ENCODE assay signal across 18 cellular contexts in genomic region chr10:117254338-117254737, GRCh38. TPM values are rescaled to one million over a fixed set of nuclear protein-coding genes. Genes with fewer than 3 reads are reported as not detected.
A peak's percentile ranks its signal among the peaks of the same experiment; 100 is the strongest.
DNase-seq lines count a peak whose midpoint lies in the region; ATAC-seq, FAIRE-seq and TF ChIP-seq lines count a peak whose summit lies in the region.
"Had no signal": no experiment of that assay in that cellular context is flagged by ENCODE, and none has a peak within 500 bp of the region (broad histone marks: within the 10 kb centered on the region; RNA-seq: fewer than 3 reads in every experiment).

No MANE protein-coding gene starts in this region.

- H3K27me3 ChIP-seq in H9 (ENCODE audit: insufficient read depth, low read length): no peaks in the 10 kb centered on the region

- H4K8ac ChIP-seq in H9 (replicated peaks; ENCODE audit: insufficient read length, low read depth, low read length): no peak overlapping the region

- no peak overlapping the region for H4K5ac ChIP-seq in H9 (ENCODE audit: insufficient read length, low read depth, low read length)

- H3K9me3 ChIP-seq in A549: no peaks in the 10 kb centered on the region
- no peaks in the 10 kb centered on the region for H3K9me3 ChIP-seq in H9 (ENCODE audit: control insufficient read depth, low read depth, low read length)

- no peaks in the 10 kb centered on the region for H3K27me3 Mint-ChIP-seq in H9 (ENCODE audit: low read depth)

- CTCF ChIA-PET in A549 (lab: Yijun Ruan, JAX): no interaction called here

- no peak overlapping the region for H3K4me2 ChIP-seq in A549
- H3K4me2 ChIP-seq in H9 (ENCODE audit: insufficient read depth, insufficient read length, low read length): no peak overlapping the region

- no peaks in the 10 kb centered on the region for H3K4me1 ChIP-seq in A549
- H3K4me1 ChIP-seq in H9 (ENCODE audit: insufficient read depth, low read length): no peaks in the 10 kb centered on the region

- H2AK5ac ChIP-seq in H9 (ENCODE audit: insufficient read length, low read length): no peak overlapping the region

- H3K9ac ChIP-seq in H9 (ENCODE audit: extremely low read depth, insufficient read length, low read length): no peak overlapping the region

- H3K4me3 ChIP-seq in A549: no peak overlapping the region
- H3K4me3 ChIP-seq: GM12878, K562 had no signal

- no peak for TF ChIP-seq RAD21 in A549 (conservative IDR thresholded peaks at IDR 0.05 in 1 of 2, IDR thresholded peaks at IDR 0.05 in 1 of 2)

- no peak overlapping the region for H3K4ac ChIP-seq in H9 (ENCODE audit: low read depth, low read length)

- no peaks in the 10 kb centered on the region for H3K36me3 Mint-ChIP-seq in H9 (ENCODE audit: insufficient read depth in 1 of 3, low read depth in 3 of 3)

- H2BK15ac ChIP-seq in H9 (ENCODE audit: low read depth, low read length): no peak overlapping the region

- no peak overlapping the region for H3K14ac ChIP-seq in H9 (ENCODE audit: insufficient read depth, low read length)

- H3K56ac ChIP-seq in H9 (ENCODE audit: insufficient read length, low read depth, low read length): no peak overlapping the region

- POLR2A ChIA-PET in A549 (lab: Yijun Ruan, JAX): no interaction called here

- DNase-seq in A549 (ENCODE audit: low read depth in 1 of 2, low spot score in 1 of 2): no peak
- DNase-seq in H9: peak; percentile 15
- peak; percentile 38 for DNase-seq in ureter (ENCODE audit: low spot score)
- DNase-seq in GM10266 (ENCODE audit: extremely low spot score): no peak
- DNase-seq: ACHN; CD4-positive, alpha-beta T cell; DMS79 treated with DMSO at 0.1 percent for 48 hours; GF-D8; GOT3; H7 had no signal

- H3T11ph ChIP-seq in H9 (ENCODE audit: low read length): no peak overlapping the region

- no peak for TF ChIP-seq CTCF in A549 (IDR thresholded peaks at IDR 0.05)
- TF ChIP-seq CTCF in H9 (conservative IDR thresholded peaks at IDR 0.05): no peak
- TF ChIP-seq CTCF in GM10266 (IDR thresholded peaks at IDR 0.05; ENCODE audit: control insufficient read depth, insufficient read depth, low read depth, missing control alignments): no peak

- FAIRE-seq in A549 (lab: Jason Lieb, UNC): no peak
- FAIRE-seq: GM12878, K562 had no signal

- no peak overlapping the region for H2BK20ac ChIP-seq in H9 (ENCODE audit: low read depth, low read length, poor library complexity, severe bottlenecking)

- no peak overlapping the region for H2BK5ac ChIP-seq in H9 (ENCODE audit: insufficient read length, low read length)

- no peaks in the 10 kb centered on the region for H3K79me1 ChIP-seq in H9 (ENCODE audit: insufficient read depth, low read depth, low read length, poor library complexity, severe bottlenecking)

- H2AFZ ChIP-seq in H9 (ENCODE audit: low read length): no peak overlapping the region

- H2BK120ac ChIP-seq in H9 (ENCODE audit: low read depth, low read length, poor library complexity, severe bottlenecking): no peak overlapping the region

- no peak overlapping the region for H2BK12ac ChIP-seq in H9 (ENCODE audit: insufficient read length, low read depth, low read length)

- no peak overlapping the region for H3K18ac ChIP-seq in H9 (ENCODE audit: insufficient read length, low read depth, low read length)

- H3K4me3 Mint-ChIP-seq in H9: no peak overlapping the region
- H3K4me3 Mint-ChIP-seq: CD4-positive, alpha-beta T cell had no signal

- no peak overlapping the region for H3K27ac ChIP-seq in A549
- no peak overlapping the region for H3K27ac ChIP-seq in H9 (ENCODE audit: insufficient read length, low read depth, low read length)
- H3K27ac ChIP-seq: C4-2B had no signal

- no peak for TF ChIP-seq EP300 in A549 (IDR thresholded peaks at IDR 0.05)

- no peak for TF ChIP-seq POLR2A in A549 (IDR thresholded peaks at IDR 0.05; ENCODE audit: low read length)

- H3K23me2 ChIP-seq in H9 (ENCODE audit: insufficient read length, low read depth, low read length, poor library complexity, severe bottlenecking): no peaks in the 10 kb centered on the region

- no peak overlapping the region for H4K91ac ChIP-seq in H9 (ENCODE audit: insufficient read length, low read depth, low read length)

- no peak overlapping the region for H3K27ac Mint-ChIP-seq in H9
- H3K27ac Mint-ChIP-seq: CD4-positive, alpha-beta T cell had no signal

- H4K20me1 ChIP-seq in H9 (ENCODE audit: control insufficient read depth, insufficient read depth, insufficient read length): no peaks in the 10 kb centered on the region

- peaks cover 16 to 29% of the 10 kb centered on the region in 2 experiments for H3K4me1 Mint-ChIP-seq in H9

- WGBS in A549 (ENCODE audit: missing lambda C conversion rate): 66% methylated on average over 9 of the region's 9 CpGs
- WGBS in H9 (ENCODE audit: extremely low coverage, insufficient read length, low lambda C conversion rate): no CpG with 5 or more reads among the region's 9 CpGs

- H3K9me3 Mint-ChIP-seq in H9: no peaks in the 10 kb centered on the region
- H3K9me3 Mint-ChIP-seq: CD4-positive, alpha-beta T cell had no signal

- H3K79me2 ChIP-seq in H9 (ENCODE audit: insufficient read depth, low read length): no peaks in the 10 kb centered on the region

- H3K23ac ChIP-seq in H9 (ENCODE audit: insufficient read length, low read depth, low read length): no peak overlapping the region

- ATAC-seq in A549: no peak
- ATAC-seq in GM19397 (IDR thresholded peaks at IDR 0.05; ENCODE audit: unreplicated experiment): no peak
- ATAC-seq: GM12878, K562 had no signal

TF ChIP-seq in A549, 52 proteins besides CTCF, POLR2A, EP300 and RAD21 (continues in another document):
- TF ChIP-seq PHF8 (IDR thresholded peaks at IDR 0.05; ENCODE audit: borderline replicate concordance, low read depth): no peak

TF ChIP-seq in PFSK-1, 5 proteins besides CTCF, POLR2A, EP300 and RAD21:
- peak; percentile 24 to 80; a peak in 2 of 4 replicates for TF ChIP-seq REST (IDR thresholded peaks at IDR 0.05; ENCODE audit: insufficient read depth in 1 of 2, low read depth in 2 of 2, low read length in 2 of 2)
- no peak for TF ChIP-seq TAF1 (IDR thresholded peaks at IDR 0.05; ENCODE audit: borderline replicate concordance, insufficient read depth, low read length)

RNA-seq across cellular contexts. Expression of gene SLC18A2, which starts 13.4 kb away (rescaled TPM):
- 0.09 TPM in 1 of 2 replicates, not detected in the other for polyA plus RNA-seq in A549 (2011; rRNA removed)
- polyA plus RNA-seq in A549 (2012; cell fraction: cytosol; rRNA removed): 0.01 and 0.03 TPM in 2 replicates
- polyA plus RNA-seq in A549 (2012; cell fraction: nucleus; rRNA removed): 0.02 TPM in 1 of 2 replicates, not detected in the other
- 0.03 to 0.05 TPM (median 0.03 TPM) in 3 replicates for polyA plus RNA-seq in A549 (2017; fragmentation: RNase III; extraction: RNeasy Plus Mini Kit Qiagen cat#74134 plus additional on column Dnase treatment)
- polyA minus RNA-seq in A549 (2011; rRNA and poly(A)+ RNA removed): 0.08 TPM in 1 of 2 replicates, not detected in the other
- 3.0 and 4.0 TPM in 2 replicates for total RNA-seq in H9 (2021)
- polyA plus RNA-seq in PFSK-1 (2012; ENCODE audit: insufficient read length, low read depth): not detected
- total RNA-seq in ureter: 2.1 TPM
- total RNA-seq: A172, HT-29 had no signal
- polyA plus RNA-seq: BJ had no signal

RNA-seq across cellular contexts. Expression of gene KCNK18, which starts 57.0 kb away (rescaled TPM):
- polyA plus RNA-seq in A549 (2011; rRNA removed): not detected in 2 replicates
- polyA plus RNA-seq in A549 (2012; cell fraction: cytosol; rRNA removed): not detected in 2 replicates
- not detected in 2 replicates for polyA plus RNA-seq in A549 (2012; cell fraction: nucleus; rRNA removed)
- not detected in 3 replicates for polyA plus RNA-seq in A549 (2017; fragmentation: RNase III; extraction: RNeasy Plus Mini Kit Qiagen cat#74134 plus additional on column Dnase treatment)
- polyA minus RNA-seq in A549 (2011; rRNA and poly(A)+ RNA removed): not detected in 2 replicates
- not detected in 2 replicates for total RNA-seq in H9 (2021)
- polyA plus RNA-seq in PFSK-1 (2012; ENCODE audit: insufficient read length, low read depth): not detected
- total RNA-seq in ureter: not detected
- total RNA-seq: A172; CD4-positive, alpha-beta T cell; GM12878; H7; HT-29; K562 had no signal
- polyA plus RNA-seq: BJ, GM12878, K562 had no signal

Comparison
In these comparisons a context has a peak if more than half of its experiments do, and no peak if none do; other contexts are left out.
1. DNase-seq: peak in H9 (single experiment) and ureter (single experiment); none in A549 (0 of 2) and GM10266 (single experiment).